ENCODE assay signal across 18 cellular contexts in the genomic region with DNA sequence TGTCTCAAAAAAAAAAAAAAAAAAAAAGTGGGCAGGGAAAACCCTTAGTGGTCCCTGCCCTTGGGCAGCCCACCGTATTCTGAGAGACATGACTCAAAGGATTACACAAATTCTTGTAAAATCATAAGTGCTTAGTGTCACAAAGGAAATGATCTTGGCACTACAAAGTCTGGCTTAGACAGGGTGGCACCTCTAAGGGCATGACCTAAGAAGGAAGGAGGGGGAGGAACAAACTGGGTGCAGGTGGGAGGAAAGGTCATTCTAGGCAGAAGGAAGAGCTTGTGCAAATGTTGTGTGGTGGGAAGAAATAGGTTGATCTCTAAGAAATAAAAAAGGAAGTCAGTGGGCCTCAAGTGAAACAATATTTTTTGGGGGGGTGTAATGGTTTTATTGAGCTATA. TPM values are rescaled to one million over a fixed set of nuclear protein-coding genes. Genes with fewer than 3 reads are reported as not detected.
DNase-seq lines count a peak whose midpoint lies in the region; ATAC-seq lines count a peak whose summit lies in the region.
"Had no signal": no experiment of that assay in that cellular context is flagged by ENCODE, and none has a peak within 500 bp of the region (broad histone marks: within the 10 kb centered on the region; RNA-seq: fewer than 3 reads in every experiment).

No MANE protein-coding gene starts in this region.

- intact Hi-C loops in CD4-positive, alpha-beta memory T cell (cut with micrococcal nuclease) = no loop called here
- intact Hi-C loops in activated CD4-positive, alpha-beta memory T cell treated with anti-CD3 and anti-CD28 coated beads for 36 hours (cut with micrococcal nuclease) = no loop called here
- intact Hi-C loops in sciatic nerve (cut with DNase I) = no loop called here
- intact Hi-C loops in left ventricle myocardium superior (cut with micrococcal nuclease) = no loop called here

- H3K36me3 ChIP-seq in CD4-positive, alpha-beta memory T cell (ENCODE audit: insufficient read depth, low read length) = peaks cover 4% of the 10 kb centered on the region

- H3K27ac Mint-ChIP-seq in CD4-positive, alpha-beta memory T cell = peak overlapping the region in 5 of 7 donors; percentile 5 to 91 (median 47)
- H3K27ac Mint-ChIP-seq in activated CD4-positive, alpha-beta memory T cell treated with anti-CD3 and anti-CD28 coated beads for 36 hours = peak overlapping the region; percentile 72
- peak overlapping the region; percentile 11 for H3K27ac Mint-ChIP-seq in memory B cell
- H3K27ac Mint-ChIP-seq: endodermal cell had no signal

- H3K27me3 ChIP-seq in CD4-positive, alpha-beta memory T cell (ENCODE audit: insufficient read depth, low read length) = no peaks in the 10 kb centered on the region

- no peak overlapping the region for H3K4me3 ChIP-seq in CD4-positive, alpha-beta memory T cell (ENCODE audit: low read length in 2 of 2)
- H3K4me3 ChIP-seq: GM23248, smooth muscle cell had no signal

- no peak overlapping the region for H3K27ac ChIP-seq in CD4-positive, alpha-beta memory T cell (ENCODE audit: low read depth, low read length)
- H3K27ac ChIP-seq: GM23248, parathyroid adenoma had no signal

- no peak overlapping the region for H3K4me3 Mint-ChIP-seq in CD4-positive, alpha-beta memory T cell
- no peak overlapping the region for H3K4me3 Mint-ChIP-seq in activated CD4-positive, alpha-beta memory T cell treated with anti-CD3 and anti-CD28 coated beads for 36 hours
- no peak overlapping the region for H3K4me3 Mint-ChIP-seq in memory B cell
- H3K4me3 Mint-ChIP-seq: endodermal cell had no signal

- CTCF ChIA-PET in CD4-positive, alpha-beta memory T cell (lab: Charles Lee; ENCODE audit: partially characterized antibody) = interaction anchor here (1.2 to 1.5 kb wide), 2 partner anchors 22 to 23 kb away, joined by 3 to 4 read pairs; no protein-coding TSS in a partner anchor
- CTCF ChIA-PET in activated CD4-positive, alpha-beta memory T cell treated with anti-CD3 and anti-CD28 coated beads for 36 hours (lab: Charles Lee) = interaction anchor here (1.5 to 2.0 kb wide), 2 partner anchors 22 to 191 kb away, joined by 4 read pairs; no protein-coding TSS in a partner anchor

- no peaks in the 10 kb centered on the region for H3K27me3 Mint-ChIP-seq in CD4-positive, alpha-beta memory T cell
- no peaks in the 10 kb centered on the region for H3K27me3 Mint-ChIP-seq in activated CD4-positive, alpha-beta memory T cell treated with anti-CD3 and anti-CD28 coated beads for 36 hours
- no peaks in the 10 kb centered on the region for H3K27me3 Mint-ChIP-seq in memory B cell

- POLR2A ChIA-PET in CD4-positive, alpha-beta memory T cell (lab: Charles Lee; ENCODE audit: partially characterized antibody) = no interaction called here
- POLR2A ChIA-PET in activated CD4-positive, alpha-beta memory T cell treated with anti-CD3 and anti-CD28 coated beads for 36 hours (lab: Charles Lee) = no interaction called here

- no peaks in the 10 kb centered on the region for H3K4me1 ChIP-seq in CD4-positive, alpha-beta memory T cell (ENCODE audit: insufficient read depth, low read length)
- H3K4me1 ChIP-seq: parathyroid adenoma had no signal

- DNase-seq in AML-193 (lab: John Stamatoyannopoulos, UW) (peak; percentile 56 to 59), memory B cell (ENCODE audit: low spot score in 2 of 2) (no peak), sciatic nerve (ENCODE audit: low spot score) (no peak), left ventricle myocardium superior (no peak)
- peak in 1 of 5 donors; percentile 4 for DNase-seq in CD4-positive, alpha-beta memory T cell
- peak; percentile 48 for DNase-seq in activated CD4-positive, alpha-beta memory T cell treated with anti-CD3 and anti-CD28 coated beads for 36 hours
- DNase-seq: central memory CD4-positive, alpha-beta T cell; DMS79; endodermal cell; GM23248; Karpas-422; NCI-H1436 treated with DMSO at 0.1 percent for 48 hours; NK-92 treated with Interleukin-12 subunit alpha and Interleukin-12 subunit beta, amount 100 ng/mL, for 24 hours; SHP77 treated with DMSO at 0.1 percent for 48 hours had no signal

- no peaks in the 10 kb centered on the region for H3K9me3 ChIP-seq in CD4-positive, alpha-beta memory T cell (ENCODE audit: control insufficient read depth in 1 of 2, low read length in 2 of 2)

- peaks cover 21 to 35% of the 10 kb centered on the region in 2 donors for H3K36me3 Mint-ChIP-seq in CD4-positive, alpha-beta memory T cell
- H3K36me3 Mint-ChIP-seq in activated CD4-positive, alpha-beta memory T cell treated with anti-CD3 and anti-CD28 coated beads for 36 hours = peaks cover 29% of the 10 kb centered on the region
- peaks cover 24% of the 10 kb centered on the region for H3K36me3 Mint-ChIP-seq in memory B cell

- peaks cover 5 to 9% (median 6%) of the 10 kb centered on the region in 4 donors for H3K4me1 Mint-ChIP-seq in CD4-positive, alpha-beta memory T cell
- peaks cover 14% of the 10 kb centered on the region for H3K4me1 Mint-ChIP-seq in activated CD4-positive, alpha-beta memory T cell treated with anti-CD3 and anti-CD28 coated beads for 36 hours (ENCODE audit: low read depth)
- peaks cover 18% of the 10 kb centered on the region for H3K4me1 Mint-ChIP-seq in memory B cell

- peaks cover 0 to 3% (median 0%) of the 10 kb centered on the region in 8 donors for H3K9me3 Mint-ChIP-seq in CD4-positive, alpha-beta memory T cell
- H3K9me3 Mint-ChIP-seq in activated CD4-positive, alpha-beta memory T cell treated with anti-CD3 and anti-CD28 coated beads for 36 hours = no peaks in the 10 kb centered on the region
- no peaks in the 10 kb centered on the region for H3K9me3 Mint-ChIP-seq in memory B cell
- H3K9me3 Mint-ChIP-seq: endodermal cell had no signal

- ATAC-seq in memory B cell (ENCODE audit: low read depth) = no peak
- ATAC-seq in sciatic nerve = no peak
- no peak for ATAC-seq in GM18517 (IDR thresholded peaks at IDR 0.05; ENCODE audit: unreplicated experiment)
- no peak for ATAC-seq in left ventricle myocardium superior
- ATAC-seq in GM19397 (IDR thresholded peaks at IDR 0.05; ENCODE audit: unreplicated experiment) = no peak

RNA-seq across cellular contexts. Expression of a gene that starts 10.4 kb away (rescaled TPM):
- 100 to 1,000 TPM; 168 to 169 TPM for total RNA-seq in CD4-positive, alpha-beta memory T cell
- polyA plus RNA-seq in CD4-positive, alpha-beta memory T cell = 10 to 100 TPM in 1 of 2 donors, 1 to 10 TPM in 1; 4.7 to 14.1 TPM
- total RNA-seq in activated CD4-positive, alpha-beta memory T cell treated with anti-CD3 and anti-CD28 coated beads for 36 hours = 100 to 1,000 TPM; 106 to 121 TPM
- total RNA-seq in sciatic nerve (133 TPM), left ventricle myocardium superior (55.6 TPM)

RNA-seq across cellular contexts. Expression of a gene that starts 23.5 kb away (rescaled TPM):
- 10 to 100 TPM; 14.1 to 14.9 TPM for total RNA-seq in CD4-positive, alpha-beta memory T cell
- 1 to 10 TPM; 8.0 to 9.1 TPM for polyA plus RNA-seq in CD4-positive, alpha-beta memory T cell
- total RNA-seq in activated CD4-positive, alpha-beta memory T cell treated with anti-CD3 and anti-CD28 coated beads for 36 hours = 1 to 10 TPM; 7.4 to 9.5 TPM
- 35.3 TPM for total RNA-seq in sciatic nerve
- 18.5 TPM for total RNA-seq in left ventricle myocardium superior

RNA-seq across cellular contexts. Expression of a gene that starts 30.0 kb away (rescaled TPM):
- 1 to 10 TPM; 8.4 to 8.7 TPM for total RNA-seq in CD4-positive, alpha-beta memory T cell
- 1 to 10 TPM in 1 of 2 donors, not detected in 1; 1.6 TPM for polyA plus RNA-seq in CD4-positive, alpha-beta memory T cell
- 1 to 10 TPM; 4.6 to 6.0 TPM for total RNA-seq in activated CD4-positive, alpha-beta memory T cell treated with anti-CD3 and anti-CD28 coated beads for 36 hours
- total RNA-seq in sciatic nerve = 47.6 TPM
- total RNA-seq in left ventricle myocardium superior = 101 TPM

RNA-seq across cellular contexts. Expression of a gene that starts 49.8 kb away (rescaled TPM):
- total RNA-seq in CD4-positive, alpha-beta memory T cell = under 1 TPM; 0.15 to 0.19 TPM
- under 1 TPM in 1 of 2 donors, not detected in 1; 0.07 TPM for polyA plus RNA-seq in CD4-positive, alpha-beta memory T cell
- total RNA-seq in activated CD4-positive, alpha-beta memory T cell treated with anti-CD3 and anti-CD28 coated beads for 36 hours = under 1 TPM; 0.17 to 0.31 TPM
- total RNA-seq in sciatic nerve (not detected), left ventricle myocardium superior (2.6 TPM)
- total RNA-seq: GM23248 had no signal
- polyA plus RNA-seq: GM23248 had no signal

RNA-seq across cellular contexts. Expression of a gene that starts 57.1 kb away (rescaled TPM):
- under 1 TPM; 0.64 to 0.73 TPM for total RNA-seq in CD4-positive, alpha-beta memory T cell
- polyA plus RNA-seq in CD4-positive, alpha-beta memory T cell = 1 to 10 TPM in 1 of 2 donors, under 1 TPM in 1; 0.64 to 1.7 TPM
- 1 to 10 TPM; 2.1 to 2.2 TPM for total RNA-seq in activated CD4-positive, alpha-beta memory T cell treated with anti-CD3 and anti-CD28 coated beads for 36 hours
- total RNA-seq in sciatic nerve (4.7 TPM), left ventricle myocardium superior (0.84 TPM)
- total RNA-seq: smooth muscle cell had no signal

Comparison
In these comparisons a context has a peak if more than half of its experiments do, and no peak if none do; other contexts are left out.
1. DNase-seq: peak in AML-193 (2 of 2) and activated CD4-positive, alpha-beta memory T cell treated with anti-CD3 and anti-CD28 coated beads for 36 hours (single experiment); none in memory B cell (0 of 2), sciatic nerve (single experiment) and left ventricle myocardium superior (single experiment).
2. H3K27ac Mint-ChIP-seq: peak in every context shown above with its lines; median percentile 72 in activated CD4-positive, alpha-beta memory T cell treated with anti-CD3 and anti-CD28 coated beads for 36 hours; 47 in CD4-positive, alpha-beta memory T cell; 11 in memory B cell.